In genomic region chr2:105906481-105906880, GRCh38 we compare ENCODE assay signal across 19 cellular contexts.
DNase-seq lines count a peak whose midpoint lies in the region; ATAC-seq and TF ChIP-seq lines count a peak whose summit lies in the region.
"Had no signal": no experiment of that assay in that cellular context is flagged by ENCODE, and none has a peak within 500 bp of the region (broad histone marks: within the 10 kb centered on the region; RNA-seq: fewer than 3 reads in every experiment).

No MANE protein-coding gene starts in this region.

- DNase-seq in CD8-positive, alpha-beta T cell, result no peak
- no peak for DNase-seq in activated naive CD8-positive, alpha-beta T cell treated with anti-CD3 and anti-CD28 coated beads for 36 hours
- DNase-seq in midbrain (lab: John Stamatoyannopoulos, UW), result no peak
- DNase-seq: COR-L47, DMS 273 treated with DMSO at 0.1 percent for 48 hours, GF-D8, KG1, NCI-H1417, NCI-H187 treated with DMSO at 0.1 percent for 48 hours, NCI-H345, NCI-H524 treated with DMSO at 0.1 percent for 48 hours had no signal

- H3K9ac ChIP-seq in skeletal muscle tissue (ENCODE audit: low read depth in 1 of 3, low read length in 3 of 3), result no peak overlapping the region
- H3K9ac ChIP-seq: BLaER1 treated with 17β-estradiol and CSF1 and Interleukin-3, amounts not matched to agents 10 nM and 100 nM had no signal

- H3K9me3 Mint-ChIP-seq in CD8-positive, alpha-beta T cell, result peaks cover 3% of the 10 kb centered on the region
- peaks cover 11% of the 10 kb centered on the region for H3K9me3 Mint-ChIP-seq in activated naive CD8-positive, alpha-beta T cell treated with anti-CD3 and anti-CD28 coated beads for 36 hours

- ATAC-seq in CD8-positive, alpha-beta T cell, result peak; percentile 14
- no peak for ATAC-seq in GM18511 (IDR thresholded peaks at IDR 0.05; ENCODE audit: unreplicated experiment)
- no peak for ATAC-seq in GM18867 (IDR thresholded peaks at IDR 0.05; ENCODE audit: unreplicated experiment)
- ATAC-seq: GM23338, HCT116, HepG2 had no signal

- no peaks in the 10 kb centered on the region for H3K27me3 ChIP-seq in CD8-positive, alpha-beta T cell (ENCODE audit: insufficient read depth, low read length)
- no peaks in the 10 kb centered on the region for H3K27me3 ChIP-seq in skeletal muscle tissue (ENCODE audit: control insufficient read depth in 3 of 3, insufficient read depth in 3 of 3, low read length in 3 of 3)
- H3K27me3 ChIP-seq: BLaER1 treated with 17β-estradiol and CSF1 and Interleukin-3, amounts not matched to agents 10 nM and 100 nM had no signal

- POLR2A ChIA-PET in CD8-positive, alpha-beta T cell (lab: Charles Lee), result interaction anchor here (2.3 kb wide), 1 partner anchor 10 kb away, joined by 8 read pairs; no protein-coding TSS in a partner anchor

- H3K4me1 Mint-ChIP-seq in CD8-positive, alpha-beta T cell (ENCODE audit: low read depth), result peaks cover 57% of the 10 kb centered on the region
- peaks cover 41% of the 10 kb centered on the region for H3K4me1 Mint-ChIP-seq in activated naive CD8-positive, alpha-beta T cell treated with anti-CD3 and anti-CD28 coated beads for 36 hours

- CTCF ChIA-PET in CD8-positive, alpha-beta T cell (lab: Charles Lee), result interaction anchor here (1.0 to 1.2 kb wide), 3 partner anchors 14 to 188 kb away, joined by 3 to 6 read pairs (median 3); no protein-coding TSS in a partner anchor

- no peak overlapping the region for H3K27ac ChIP-seq in CD8-positive, alpha-beta T cell (ENCODE audit: low read depth, low read length)
- H3K27ac ChIP-seq in KOPT-K1 (ENCODE audit: low read depth, low read length, poor library complexity, severe bottlenecking), result peak overlapping the region; percentile 64
- H3K27ac ChIP-seq in skeletal muscle tissue (ENCODE audit: low read depth, low read length), result peak overlapping the region; percentile 70
- H3K27ac ChIP-seq: BLaER1 treated with 17β-estradiol and CSF1 and Interleukin-3, amounts not matched to agents 10 nM and 100 nM had no signal

- intact Hi-C loops in CD8-positive, alpha-beta T cell (cut with DNase I, micrococcal nuclease), result no loop called here

- H3K4me1 ChIP-seq in CD8-positive, alpha-beta T cell (ENCODE audit: insufficient read depth, low read length), result peaks cover 19% of the 10 kb centered on the region
- H3K4me1 ChIP-seq in skeletal muscle tissue (ENCODE audit: control insufficient read depth in 3 of 3, insufficient read depth in 3 of 3, low read length in 3 of 3), result peaks cover 44 to 56% (median 44%) of the 10 kb centered on the region in 3 donors

- H3K36me3 ChIP-seq in CD8-positive, alpha-beta T cell (ENCODE audit: insufficient read depth, low read length), result no peaks in the 10 kb centered on the region
- H3K36me3 ChIP-seq in KOPT-K1 (ENCODE audit: insufficient read depth, low read length), result no peaks in the 10 kb centered on the region
- H3K36me3 ChIP-seq in skeletal muscle tissue (ENCODE audit: control insufficient read depth in 3 of 3, insufficient read depth in 3 of 3, low read length in 3 of 3), result no peaks in the 10 kb centered on the region
- H3K36me3 ChIP-seq: BLaER1 treated with 17β-estradiol and CSF1 and Interleukin-3, amounts not matched to agents 10 nM and 100 nM had no signal

- peaks cover 11% of the 10 kb centered on the region for H3K36me3 Mint-ChIP-seq in CD8-positive, alpha-beta T cell
- H3K36me3 Mint-ChIP-seq in activated naive CD8-positive, alpha-beta T cell treated with anti-CD3 and anti-CD28 coated beads for 36 hours, result peaks cover 20% of the 10 kb centered on the region

- no peak overlapping the region for H3K4me3 ChIP-seq in CD8-positive, alpha-beta T cell (ENCODE audit: low read depth, low read length)
- no peak overlapping the region for H3K4me3 ChIP-seq in skeletal muscle tissue (ENCODE audit: low read length in 3 of 3)
- H3K4me3 ChIP-seq: BLaER1 treated with 17β-estradiol and CSF1 and Interleukin-3, amounts not matched to agents 10 nM and 100 nM; GM23338 had no signal

- TF ChIP-seq CTCF in CD8-positive, alpha-beta T cell (IDR thresholded peaks at IDR 0.05), result no peak

- peak overlapping the region; percentile 6 for H3K4me3 Mint-ChIP-seq in CD8-positive, alpha-beta T cell
- no peak overlapping the region for H3K4me3 Mint-ChIP-seq in activated naive CD8-positive, alpha-beta T cell treated with anti-CD3 and anti-CD28 coated beads for 36 hours
- H3K4me3 Mint-ChIP-seq: GM23338 had no signal

- peak overlapping the region; percentile 82 for H3K27ac Mint-ChIP-seq in CD8-positive, alpha-beta T cell
- H3K27ac Mint-ChIP-seq in activated naive CD8-positive, alpha-beta T cell treated with anti-CD3 and anti-CD28 coated beads for 36 hours, result peak overlapping the region; percentile 2
- H3K27ac Mint-ChIP-seq: GM23338 had no signal

- no peaks in the 10 kb centered on the region for H3K27me3 Mint-ChIP-seq in CD8-positive, alpha-beta T cell (ENCODE audit: low read depth)
- no peaks in the 10 kb centered on the region for H3K27me3 Mint-ChIP-seq in activated naive CD8-positive, alpha-beta T cell treated with anti-CD3 and anti-CD28 coated beads for 36 hours

- peaks cover 2% of the 10 kb centered on the region for H3K9me3 ChIP-seq in CD8-positive, alpha-beta T cell (ENCODE audit: low read length)
- H3K9me3 ChIP-seq in KOPT-K1 (ENCODE audit: insufficient read depth, low read length, poor library complexity, severe bottlenecking) (peaks cover 4% of the 10 kb centered on the region), skeletal muscle tissue (ENCODE audit: control insufficient read depth in 3 of 3, low read length in 3 of 3) (no peaks in the 10 kb centered on the region)
